ENCODE assay signal across 8 cellular contexts in the genomic region with DNA sequence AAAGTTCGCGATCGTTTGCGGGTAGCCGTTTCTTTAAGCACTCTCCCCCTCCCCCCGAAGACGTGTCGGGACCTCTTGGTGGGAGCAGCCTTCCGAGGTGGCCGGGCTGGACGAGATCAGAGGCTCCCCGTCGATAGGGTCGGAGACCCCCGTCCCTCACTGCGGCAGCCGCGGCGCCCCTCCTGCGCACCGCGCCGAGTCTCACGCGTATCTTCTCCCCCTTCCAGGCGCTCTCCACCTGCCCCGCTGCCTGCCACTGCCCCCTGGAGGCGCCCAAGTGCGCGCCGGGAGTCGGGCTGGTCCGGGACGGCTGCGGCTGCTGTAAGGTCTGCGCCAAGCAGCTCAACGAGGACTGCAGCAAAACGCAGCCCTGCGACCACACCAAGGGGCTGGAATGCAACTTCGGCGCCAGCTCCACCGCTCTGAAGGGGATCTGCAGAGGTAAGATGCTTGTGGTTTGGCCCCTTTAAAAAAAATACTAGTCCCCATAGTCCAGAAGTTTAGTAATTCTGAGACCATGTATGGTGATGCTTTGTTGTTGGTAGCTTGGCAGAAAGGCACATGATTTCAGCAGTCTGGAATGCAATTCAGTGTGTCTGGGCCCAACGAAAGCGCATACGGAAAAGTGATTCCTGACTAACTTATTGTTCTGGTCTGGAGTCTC. TPM values are rescaled to one million over a fixed set of nuclear protein-coding genes. Genes with fewer than 3 reads are reported as not detected.
DNase-seq lines count a peak whose midpoint lies in the region; ATAC-seq and TF ChIP-seq lines count a peak whose summit lies in the region.

No MANE protein-coding gene starts in this region.

- H3K4me3 Mint-ChIP-seq in activated naive CD8-positive, alpha-beta T cell treated with anti-CD3 and anti-CD28 coated beads for 36 hours: peak overlapping the region; percentile 78
- H3K4me3 Mint-ChIP-seq in progenitor cell of endocrine pancreas (ENCODE audit: low read depth): peak overlapping the region; percentile 93

- H3K4me1 Mint-ChIP-seq in activated naive CD8-positive, alpha-beta T cell treated with anti-CD3 and anti-CD28 coated beads for 36 hours: peaks cover 24% of the 10 kb centered on the region
- H3K4me1 Mint-ChIP-seq in progenitor cell of endocrine pancreas (ENCODE audit: low read depth): peaks cover 43% of the 10 kb centered on the region

- peaks cover 74% of the 10 kb centered on the region for H3K27me3 Mint-ChIP-seq in activated naive CD8-positive, alpha-beta T cell treated with anti-CD3 and anti-CD28 coated beads for 36 hours
- peaks cover 47% of the 10 kb centered on the region for H3K27me3 Mint-ChIP-seq in progenitor cell of endocrine pancreas

- peak overlapping the region; percentile 100 for H3K27ac ChIP-seq in cardiac muscle cell

- H3K4me1 ChIP-seq in cardiac muscle cell (ENCODE audit: low read depth): peaks cover 33% of the 10 kb centered on the region

- DNase-seq in D341Med (ENCODE audit: low spot score) (peak; percentile 86), NCI-H226 (peak; percentile 36), cardiac muscle cell (ENCODE audit: low read depth in 1 of 2, low spot score in 1 of 2) (peak; percentile 83 to 89), progenitor cell of endocrine pancreas (ENCODE audit: low spot score, unreplicated experiment) (peak; percentile 76), superior temporal gyrus (ENCODE audit: extremely low spot score) (no peak)
- peak; percentile 71 for DNase-seq in activated naive CD8-positive, alpha-beta T cell treated with anti-CD3 and anti-CD28 coated beads for 36 hours

- no peaks in the 10 kb centered on the region for H3K9me3 ChIP-seq in cardiac muscle cell (ENCODE audit: low read depth)

- H3K4me3 ChIP-seq in cardiac muscle cell: peak overlapping the region; percentile 94

- peaks cover 10% of the 10 kb centered on the region for H3K36me3 ChIP-seq in cardiac muscle cell

- peak overlapping the region; percentile 48 for H3K27ac Mint-ChIP-seq in activated naive CD8-positive, alpha-beta T cell treated with anti-CD3 and anti-CD28 coated beads for 36 hours
- peak overlapping the region; percentile 99 for H3K27ac Mint-ChIP-seq in progenitor cell of endocrine pancreas

- peak; percentile 42 for ATAC-seq in GM21526 (IDR thresholded peaks at IDR 0.05; ENCODE audit: low FRiP score, unreplicated experiment)
- no peak for ATAC-seq in HG02610 (IDR thresholded peaks at IDR 0.05; ENCODE audit: unreplicated experiment)

- no peaks in the 10 kb centered on the region for H3K9me3 Mint-ChIP-seq in activated naive CD8-positive, alpha-beta T cell treated with anti-CD3 and anti-CD28 coated beads for 36 hours
- H3K9me3 Mint-ChIP-seq in progenitor cell of endocrine pancreas (ENCODE audit: low read depth): no peaks in the 10 kb centered on the region

- H3K36me3 Mint-ChIP-seq in activated naive CD8-positive, alpha-beta T cell treated with anti-CD3 and anti-CD28 coated beads for 36 hours: peaks cover 2% of the 10 kb centered on the region
- peaks cover 15% of the 10 kb centered on the region for H3K36me3 Mint-ChIP-seq in progenitor cell of endocrine pancreas (ENCODE audit: insufficient read depth)

- TF ChIP-seq CTCF in cardiac muscle cell (IDR thresholded peaks at IDR 0.05; ENCODE audit: low read depth, low read length): peak; percentile 69
- TF ChIP-seq CTCF in progenitor cell of endocrine pancreas (IDR thresholded peaks at IDR 0.05; ENCODE audit: unreplicated experiment): peak; percentile 83

- no peaks in the 10 kb centered on the region for H3K27me3 ChIP-seq in cardiac muscle cell

RNA-seq across cellular contexts. Expression of gene CCN1, which starts 0.7 kb away (rescaled TPM):
- under 1 TPM in 1 of 2 experiments, not detected in 1; 0.12 TPM for total RNA-seq in activated naive CD8-positive, alpha-beta T cell treated with anti-CD3 and anti-CD28 coated beads for 36 hours
- total RNA-seq in cardiac muscle cell (23.3 and 31.2 TPM in 2 replicates), progenitor cell of endocrine pancreas (62.8 and 64.3 TPM in 2 replicates)
- polyA plus RNA-seq in cardiac muscle cell: 82.5 and 93.0 TPM in 2 replicates

Comparison
In these comparisons a context has a peak if more than half of its experiments do, and no peak if none do; other contexts are left out.
1. RNA of gene CCN1, which starts 0.7 kb away (total RNA-seq): 62.8 to 64.3 TPM in progenitor cell of endocrine pancreas and 23.3 to 31.2 TPM in cardiac muscle cell; 0.12 TPM in activated naive CD8-positive, alpha-beta T cell treated with anti-CD3 and anti-CD28 coated beads for 36 hours; every median in the first group is over 10 times any median in the second.